Comparison of ENCODE assay signal across 1 cellular context in genomic region chr22:29074276-29074625, GRCh38.
TF ChIP-seq lines count a peak whose summit lies in the region.

No MANE protein-coding gene starts in this region.

TF ChIP-seq in HepG2, 621 proteins besides CTCF, POLR2A, EP300 and RAD21 (continued from another document):
- TF ChIP-seq UBTF (CRISPR knock-in tag; IDR thresholded peaks at IDR 0.05) (peak; percentile 35; the same call in 1 of the 2 replicates), PRDM15 (CRISPR knock-in tag; IDR thresholded peaks at IDR 0.05) (peak; percentile 88), CBX5 (CRISPR knock-in tag; IDR thresholded peaks at IDR 0.05; ENCODE audit: borderline replicate concordance) (peak; percentile 30; the same call in 1 of the 2 replicates), RXRA (CRISPR knock-in tag; IDR thresholded peaks at IDR 0.05) (no peak), HDAC6 (IDR thresholded peaks at IDR 0.05; ENCODE audit: low read depth, low read length) (no peak), NR2C2 (CRISPR knock-in tag; IDR thresholded peaks at IDR 0.05; ENCODE audit: borderline replicate concordance) (0 out of 2 replicates have a peak, but pooled peaks have one; percentile 22)
